In genomic region chr4:6647582-6648230, GRCh38 we compare ENCODE assay signal across 1 cellular context.
TF ChIP-seq lines count a peak whose summit lies in the region.

No MANE protein-coding gene starts in this region.

TF ChIP-seq in HepG2, 621 proteins besides CTCF, POLR2A, EP300 and RAD21 (continued from another document and continues in another):
- TF ChIP-seq USF2 (IDR thresholded peaks at IDR 0.05; ENCODE audit: low read depth, low read length), result peak; percentile 95
- TF ChIP-seq USF2 (CRISPR knock-in tag; IDR thresholded peaks at IDR 0.05; ENCODE audit: borderline replicate concordance), result peak; percentile 93; the same call in 1 of the 2 replicates
- TF ChIP-seq, protein P1, sequence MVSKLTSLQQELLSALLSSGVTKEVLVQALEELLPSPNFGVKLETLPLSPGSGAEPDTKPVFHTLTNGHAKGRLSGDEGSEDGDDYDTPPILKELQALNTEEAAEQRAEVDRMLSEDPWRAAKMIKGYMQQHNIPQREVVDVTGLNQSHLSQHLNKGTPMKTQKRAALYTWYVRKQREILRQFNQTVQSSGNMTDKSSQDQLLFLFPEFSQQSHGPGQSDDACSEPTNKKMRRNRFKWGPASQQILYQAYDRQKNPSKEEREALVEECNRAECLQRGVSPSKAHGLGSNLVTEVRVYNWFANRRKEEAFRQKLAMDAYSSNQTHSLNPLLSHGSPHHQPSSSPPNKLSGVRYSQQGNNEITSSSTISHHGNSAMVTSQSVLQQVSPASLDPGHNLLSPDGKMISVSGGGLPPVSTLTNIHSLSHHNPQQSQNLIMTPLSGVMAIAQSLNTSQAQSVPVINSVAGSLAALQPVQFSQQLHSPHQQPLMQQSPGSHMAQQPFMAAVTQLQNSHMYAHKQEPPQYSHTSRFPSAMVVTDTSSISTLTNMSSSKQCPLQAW (CRISPR knock-in tag; IDR thresholded peaks at IDR 0.05), result 0 out of 2 replicates have a peak, but pooled peaks have one; percentile 23
- no peak for TF ChIP-seq ELF3 (CRISPR knock-in tag; IDR thresholded peaks at IDR 0.05)
- TF ChIP-seq HOXA5 (CRISPR knock-in tag; IDR thresholded peaks at IDR 0.05), result no peak
- no peak for TF ChIP-seq ZNF562 (CRISPR knock-in tag; IDR thresholded peaks at IDR 0.05; ENCODE audit: borderline replicate concordance)
- TF ChIP-seq NFE2L2 (IDR thresholded peaks at IDR 0.05; ENCODE audit: low read length), result no peak
- TF ChIP-seq ZNF205 (CRISPR knock-in tag; IDR thresholded peaks at IDR 0.05), result no peak
- TF ChIP-seq TSC22D2 (CRISPR knock-in tag; IDR thresholded peaks at IDR 0.05; ENCODE audit: borderline replicate concordance), result no peak
- TF ChIP-seq TRIM22 (IDR thresholded peaks at IDR 0.05), result no peak
- TF ChIP-seq, protein P2, sequence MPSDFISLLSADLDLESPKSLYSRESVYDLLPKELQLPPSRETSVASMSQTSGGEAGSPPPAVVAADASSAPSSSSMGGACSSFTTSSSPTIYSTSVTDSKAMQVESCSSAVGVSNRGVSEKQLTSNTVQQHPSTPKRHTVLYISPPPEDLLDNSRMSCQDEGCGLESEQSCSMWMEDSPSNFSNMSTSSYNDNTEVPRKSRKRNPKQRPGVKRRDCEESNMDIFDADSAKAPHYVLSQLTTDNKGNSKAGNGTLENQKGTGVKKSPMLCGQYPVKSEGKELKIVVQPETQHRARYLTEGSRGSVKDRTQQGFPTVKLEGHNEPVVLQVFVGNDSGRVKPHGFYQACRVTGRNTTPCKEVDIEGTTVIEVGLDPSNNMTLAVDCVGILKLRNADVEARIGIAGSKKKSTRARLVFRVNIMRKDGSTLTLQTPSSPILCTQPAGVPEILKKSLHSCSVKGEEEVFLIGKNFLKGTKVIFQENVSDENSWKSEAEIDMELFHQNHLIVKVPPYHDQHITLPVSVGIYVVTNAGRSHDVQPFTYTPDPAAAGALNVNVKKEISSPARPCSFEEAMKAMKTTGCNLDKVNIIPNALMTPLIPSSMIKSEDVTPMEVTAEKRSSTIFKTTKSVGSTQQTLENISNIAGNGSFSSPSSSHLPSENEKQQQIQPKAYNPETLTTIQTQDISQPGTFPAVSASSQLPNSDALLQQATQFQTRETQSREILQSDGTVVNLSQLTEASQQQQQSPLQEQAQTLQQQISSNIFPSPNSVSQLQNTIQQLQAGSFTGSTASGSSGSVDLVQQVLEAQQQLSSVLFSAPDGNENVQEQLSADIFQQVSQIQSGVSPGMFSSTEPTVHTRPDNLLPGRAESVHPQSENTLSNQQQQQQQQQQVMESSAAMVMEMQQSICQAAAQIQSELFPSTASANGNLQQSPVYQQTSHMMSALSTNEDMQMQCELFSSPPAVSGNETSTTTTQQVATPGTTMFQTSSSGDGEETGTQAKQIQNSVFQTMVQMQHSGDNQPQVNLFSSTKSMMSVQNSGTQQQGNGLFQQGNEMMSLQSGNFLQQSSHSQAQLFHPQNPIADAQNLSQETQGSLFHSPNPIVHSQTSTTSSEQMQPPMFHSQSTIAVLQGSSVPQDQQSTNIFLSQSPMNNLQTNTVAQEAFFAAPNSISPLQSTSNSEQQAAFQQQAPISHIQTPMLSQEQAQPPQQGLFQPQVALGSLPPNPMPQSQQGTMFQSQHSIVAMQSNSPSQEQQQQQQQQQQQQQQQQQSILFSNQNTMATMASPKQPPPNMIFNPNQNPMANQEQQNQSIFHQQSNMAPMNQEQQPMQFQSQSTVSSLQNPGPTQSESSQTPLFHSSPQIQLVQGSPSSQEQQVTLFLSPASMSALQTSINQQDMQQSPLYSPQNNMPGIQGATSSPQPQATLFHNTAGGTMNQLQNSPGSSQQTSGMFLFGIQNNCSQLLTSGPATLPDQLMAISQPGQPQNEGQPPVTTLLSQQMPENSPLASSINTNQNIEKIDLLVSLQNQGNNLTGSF (CRISPR knock-in tag; IDR thresholded peaks at IDR 0.05), result no peak
- peak; percentile 50; the same call in 1 of the 2 replicates for TF ChIP-seq PBX2 (CRISPR knock-in tag; IDR thresholded peaks at IDR 0.05)
- no peak for TF ChIP-seq BRCA1 (CRISPR knock-in tag; IDR thresholded peaks at IDR 0.05)
- TF ChIP-seq ZSCAN22 (CRISPR knock-in tag; IDR thresholded peaks at IDR 0.05), result no peak
- no peak for TF ChIP-seq ZNF263 (CRISPR knock-in tag; IDR thresholded peaks at IDR 0.05)
- TF ChIP-seq ZSCAN29 (CRISPR knock-in tag; conservative IDR thresholded peaks at IDR 0.05), result no peak
- peak; percentile 51 for TF ChIP-seq THAP11 (CRISPR knock-in tag; IDR thresholded peaks at IDR 0.05)
- TF ChIP-seq FOXA1 (IDR thresholded peaks at IDR 0.05), result no peak
- TF ChIP-seq FOXA1 (CRISPR knock-in tag; IDR thresholded peaks at IDR 0.05), result peak; percentile 28; the same call in 1 of the 2 replicates
- no peak for TF ChIP-seq MAFG (CRISPR knock-in tag; IDR thresholded peaks at IDR 0.05)
- TF ChIP-seq, protein P3, sequence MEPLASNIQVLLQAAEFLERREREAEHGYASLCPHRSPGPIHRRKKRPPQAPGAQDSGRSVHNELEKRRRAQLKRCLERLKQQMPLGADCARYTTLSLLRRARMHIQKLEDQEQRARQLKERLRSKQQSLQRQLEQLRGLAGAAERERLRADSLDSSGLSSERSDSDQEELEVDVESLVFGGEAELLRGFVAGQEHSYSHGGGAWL (CRISPR knock-in tag; IDR thresholded peaks at IDR 0.05), result 0 out of 2 replicates have a peak, but pooled peaks have one; percentile 24
- no peak for TF ChIP-seq SALL2 (CRISPR knock-in tag; IDR thresholded peaks at IDR 0.05)
- TF ChIP-seq BHLHE40 (IDR thresholded peaks at IDR 0.05; ENCODE audit: low read length), result peak; percentile 93
- TF ChIP-seq ZNF619 (CRISPR knock-in tag; IDR thresholded peaks at IDR 0.05), result no peak
- TF ChIP-seq, protein P4, sequence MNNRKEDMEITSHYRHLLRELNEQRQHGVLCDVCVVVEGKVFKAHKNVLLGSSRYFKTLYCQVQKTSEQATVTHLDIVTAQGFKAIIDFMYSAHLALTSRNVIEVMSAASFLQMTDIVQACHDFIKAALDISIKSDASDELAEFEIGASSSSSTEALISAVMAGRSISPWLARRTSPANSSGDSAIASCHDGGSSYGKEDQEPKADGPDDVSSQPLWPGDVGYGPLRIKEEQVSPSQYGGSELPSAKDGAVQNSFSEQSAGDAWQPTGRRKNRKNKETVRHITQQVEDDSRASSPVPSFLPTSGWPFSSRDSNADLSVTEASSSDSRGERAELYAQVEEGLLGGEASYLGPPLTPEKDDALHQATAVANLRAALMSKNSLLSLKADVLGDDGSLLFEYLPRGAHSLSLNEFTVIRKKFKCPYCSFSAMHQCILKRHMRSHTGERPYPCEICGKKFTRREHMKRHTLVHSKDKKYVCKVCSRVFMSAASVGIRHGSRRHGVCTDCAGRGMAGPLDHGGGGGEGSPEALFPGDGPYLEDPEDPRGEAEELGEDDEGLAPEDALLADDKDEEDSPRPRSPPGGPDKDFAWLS (CRISPR knock-in tag; IDR thresholded peaks at IDR 0.05; ENCODE audit: borderline replicate concordance), result no peak
- TF ChIP-seq GABPB1 (CRISPR knock-in tag; IDR thresholded peaks at IDR 0.05), result peak; percentile 41; the same call in 1 of the 2 replicates
- no peak for TF ChIP-seq CEBPB (IDR thresholded peaks at IDR 0.05; ENCODE audit: borderline replicate concordance, low read depth, low read length)
- TF ChIP-seq ZNF768 (CRISPR knock-in tag; IDR thresholded peaks at IDR 0.05), result no peak
- TF ChIP-seq, protein P5, sequence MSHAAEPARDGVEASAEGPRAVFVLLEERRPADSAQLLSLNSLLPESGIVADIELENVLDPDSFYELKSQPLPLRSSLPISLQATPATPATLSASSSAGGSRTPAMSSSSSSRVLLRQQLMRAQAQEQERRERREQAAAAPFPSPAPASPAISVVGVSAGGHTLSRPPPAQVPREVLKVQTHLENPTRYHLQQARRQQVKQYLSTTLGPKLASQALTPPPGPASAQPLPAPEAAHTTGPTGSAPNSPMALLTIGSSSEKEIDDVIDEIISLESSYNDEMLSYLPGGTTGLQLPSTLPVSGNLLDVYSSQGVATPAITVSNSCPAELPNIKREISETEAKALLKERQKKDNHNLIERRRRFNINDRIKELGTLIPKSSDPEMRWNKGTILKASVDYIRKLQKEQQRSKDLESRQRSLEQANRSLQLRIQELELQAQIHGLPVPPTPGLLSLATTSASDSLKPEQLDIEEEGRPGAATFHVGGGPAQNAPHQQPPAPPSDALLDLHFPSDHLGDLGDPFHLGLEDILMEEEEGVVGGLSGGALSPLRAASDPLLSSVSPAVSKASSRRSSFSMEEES (CRISPR knock-in tag; IDR thresholded peaks at IDR 0.05), result peak; percentile 58
- no peak for TF ChIP-seq NFIC (IDR thresholded peaks at IDR 0.05; ENCODE audit: low read length)
- TF ChIP-seq ZMAT3 (CRISPR knock-in tag; conservative IDR thresholded peaks at IDR 0.05), result no peak
- TF ChIP-seq, protein P6, sequence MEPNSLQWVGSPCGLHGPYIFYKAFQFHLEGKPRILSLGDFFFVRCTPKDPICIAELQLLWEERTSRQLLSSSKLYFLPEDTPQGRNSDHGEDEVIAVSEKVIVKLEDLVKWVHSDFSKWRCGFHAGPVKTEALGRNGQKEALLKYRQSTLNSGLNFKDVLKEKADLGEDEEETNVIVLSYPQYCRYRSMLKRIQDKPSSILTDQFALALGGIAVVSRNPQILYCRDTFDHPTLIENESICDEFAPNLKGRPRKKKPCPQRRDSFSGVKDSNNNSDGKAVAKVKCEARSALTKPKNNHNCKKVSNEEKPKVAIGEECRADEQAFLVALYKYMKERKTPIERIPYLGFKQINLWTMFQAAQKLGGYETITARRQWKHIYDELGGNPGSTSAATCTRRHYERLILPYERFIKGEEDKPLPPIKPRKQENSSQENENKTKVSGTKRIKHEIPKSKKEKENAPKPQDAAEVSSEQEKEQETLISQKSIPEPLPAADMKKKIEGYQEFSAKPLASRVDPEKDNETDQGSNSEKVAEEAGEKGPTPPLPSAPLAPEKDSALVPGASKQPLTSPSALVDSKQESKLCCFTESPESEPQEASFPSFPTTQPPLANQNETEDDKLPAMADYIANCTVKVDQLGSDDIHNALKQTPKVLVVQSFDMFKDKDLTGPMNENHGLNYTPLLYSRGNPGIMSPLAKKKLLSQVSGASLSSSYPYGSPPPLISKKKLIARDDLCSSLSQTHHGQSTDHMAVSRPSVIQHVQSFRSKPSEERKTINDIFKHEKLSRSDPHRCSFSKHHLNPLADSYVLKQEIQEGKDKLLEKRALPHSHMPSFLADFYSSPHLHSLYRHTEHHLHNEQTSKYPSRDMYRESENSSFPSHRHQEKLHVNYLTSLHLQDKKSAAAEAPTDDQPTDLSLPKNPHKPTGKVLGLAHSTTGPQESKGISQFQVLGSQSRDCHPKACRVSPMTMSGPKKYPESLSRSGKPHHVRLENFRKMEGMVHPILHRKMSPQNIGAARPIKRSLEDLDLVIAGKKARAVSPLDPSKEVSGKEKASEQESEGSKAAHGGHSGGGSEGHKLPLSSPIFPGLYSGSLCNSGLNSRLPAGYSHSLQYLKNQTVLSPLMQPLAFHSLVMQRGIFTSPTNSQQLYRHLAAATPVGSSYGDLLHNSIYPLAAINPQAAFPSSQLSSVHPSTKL (CRISPR knock-in tag; IDR thresholded peaks at IDR 0.05), result peak; percentile 48
- no peak for TF ChIP-seq LCORL (IDR thresholded peaks at IDR 0.05)
- 0 out of 2 replicates have a peak, but pooled peaks have one; percentile 41 for TF ChIP-seq LCORL (CRISPR knock-in tag; IDR thresholded peaks at IDR 0.05)
- TF ChIP-seq ZEB1 (IDR thresholded peaks at IDR 0.05; ENCODE audit: insufficient replicate concordance, low read depth), result no peak
- TF ChIP-seq ZNF354B (CRISPR knock-in tag; IDR thresholded peaks at IDR 0.05), result no peak
- peak; percentile 40; the same call in 1 of the 2 replicates for TF ChIP-seq FOXA3 (CRISPR knock-in tag; IDR thresholded peaks at IDR 0.05)
